ENCODE assay signal across 10 cellular contexts in genomic region chr5:138408023-138408422, GRCh38. TPM values are rescaled to one million over a fixed set of nuclear protein-coding genes. Genes with fewer than 3 reads are reported as not detected.
A peak's percentile ranks its signal among the peaks of the same experiment; 100 is the strongest.
DNase-seq lines count a peak whose midpoint lies in the region; ATAC-seq and TF ChIP-seq lines count a peak whose summit lies in the region.
"Had no signal": no experiment of that assay in that cellular context is flagged by ENCODE, and none has a peak within 500 bp of the region (broad histone marks: within the 10 kb centered on the region; RNA-seq: fewer than 3 reads in every experiment).

No MANE protein-coding gene starts in this region.

- H3T11ph ChIP-seq in H9 (ENCODE audit: low read length) = no peak overlapping the region

- H4K8ac ChIP-seq in H9 (replicated peaks; ENCODE audit: insufficient read length, low read depth, low read length) = no peak overlapping the region

- no peak overlapping the region for H3K23ac ChIP-seq in H9 (ENCODE audit: insufficient read length, low read depth, low read length)

- no peaks in the 10 kb centered on the region for H3K4me1 ChIP-seq in naive thymus-derived CD4-positive, alpha-beta T cell (ENCODE audit: control insufficient read depth in 2 of 2, insufficient read depth in 2 of 2, low read length in 2 of 2)
- H3K4me1 ChIP-seq in H9 (ENCODE audit: insufficient read depth, low read length) = no peaks in the 10 kb centered on the region

- peak; percentile 74 for ATAC-seq in GM18520 (IDR thresholded peaks at IDR 0.05; ENCODE audit: unreplicated experiment)
- peak; percentile 47 for ATAC-seq in HG02623 (IDR thresholded peaks at IDR 0.05; ENCODE audit: unreplicated experiment)
- peak; percentile 26 for ATAC-seq in naive thymus-derived CD4-positive, alpha-beta T cell
- ATAC-seq: Right ventricle myocardium inferior had no signal

- no peak overlapping the region for H2BK12ac ChIP-seq in H9 (ENCODE audit: insufficient read length, low read depth, low read length)

- no peaks in the 10 kb centered on the region for H3K9me3 ChIP-seq in naive thymus-derived CD4-positive, alpha-beta T cell (ENCODE audit: control insufficient read depth in 2 of 3, low read length in 3 of 3)
- H3K9me3 ChIP-seq in H9 (ENCODE audit: control insufficient read depth, low read depth, low read length) = no peaks in the 10 kb centered on the region

- no peak for TF ChIP-seq CTCF in CD14-positive monocyte (IDR thresholded peaks at IDR 0.05)
- TF ChIP-seq CTCF in H9 (conservative IDR thresholded peaks at IDR 0.05) = no peak

- H2BK5ac ChIP-seq in H9 (ENCODE audit: insufficient read length, low read length) = no peak overlapping the region

- peak overlapping the region in 4 of 9 donors; percentile 0 to 43 (median 23) for H3K27ac Mint-ChIP-seq in naive thymus-derived CD4-positive, alpha-beta T cell
- H3K27ac Mint-ChIP-seq in CD14-positive monocyte = peak overlapping the region in 2 of 7 donors; percentile 14 to 53
- H3K27ac Mint-ChIP-seq in H9 = no peak overlapping the region; a peak in 1 of 7 replicates

- no peaks in the 10 kb centered on the region for H3K79me2 ChIP-seq in H9 (ENCODE audit: insufficient read depth, low read length)

- intact Hi-C loops in naive thymus-derived CD4-positive, alpha-beta T cell (cut with micrococcal nuclease) = loop anchor here in 1 of 2 donors (5.0 kb wide), 1 partner anchor 56 kb away; the partner anchor contains the start of gene KDM3B
- intact Hi-C loops in CD14-positive monocyte (cut with micrococcal nuclease) = no loop called here

- H3K4me3 Mint-ChIP-seq in naive thymus-derived CD4-positive, alpha-beta T cell = no peak overlapping the region
- no peak overlapping the region for H3K4me3 Mint-ChIP-seq in CD14-positive monocyte
- H3K4me3 Mint-ChIP-seq in H9 = no peak overlapping the region

- no peak overlapping the region for H3K18ac ChIP-seq in H9 (ENCODE audit: insufficient read length, low read depth, low read length)

- H3K36me3 Mint-ChIP-seq in naive thymus-derived CD4-positive, alpha-beta T cell = peaks cover 13 to 46% (median 27%) of the 10 kb centered on the region in 5 donors
- H3K36me3 Mint-ChIP-seq in CD14-positive monocyte (peaks cover 58 to 85% of the 10 kb centered on the region in 2 donors), H9 (ENCODE audit: insufficient read depth in 1 of 3, low read depth in 3 of 3) (peaks cover 45 to 73% (median 66%) of the 10 kb centered on the region in 3 experiments)

- no peaks in the 10 kb centered on the region for H3K23me2 ChIP-seq in H9 (ENCODE audit: insufficient read length, low read depth, low read length, poor library complexity, severe bottlenecking)

- H3K27me3 ChIP-seq in naive thymus-derived CD4-positive, alpha-beta T cell (ENCODE audit: control insufficient read depth in 2 of 2, insufficient read depth in 2 of 2, low read length in 2 of 2) = no peaks in the 10 kb centered on the region
- no peaks in the 10 kb centered on the region for H3K27me3 ChIP-seq in H9 (ENCODE audit: insufficient read depth, low read length)

- no peak overlapping the region for H3K4ac ChIP-seq in H9 (ENCODE audit: low read depth, low read length)

- in situ Hi-C loops in KBM-7 (cut with MboI; ENCODE audit: low pct_unique_long_range_greater_than_20kb, low sequenced_read_pairs) = no loop called here

- no peak overlapping the region for H3K4me2 ChIP-seq in H9 (ENCODE audit: insufficient read depth, insufficient read length, low read length)

- WGBS in H9 (ENCODE audit: extremely low coverage, insufficient read length, low lambda C conversion rate) = no CpG with 5 or more reads among the region's 5 CpGs

- DNase-seq in RPMI7951 (ENCODE audit: low read depth) (peak; percentile 16), CD14-positive monocyte (ENCODE audit: low spot score) (no peak), H9 (no peak), KBM-7 (no peak), activated gamma-delta T cell (lab: John Stamatoyannopoulos, UW) (no peak)
- DNase-seq in naive thymus-derived CD4-positive, alpha-beta T cell = no peak
- DNase-seq: caudate nucleus had no signal

- H3K4me3 ChIP-seq in naive thymus-derived CD4-positive, alpha-beta T cell (ENCODE audit: low read length) = no peak overlapping the region

- POLR2A ChIA-PET in naive thymus-derived CD4-positive, alpha-beta T cell (lab: Charles Lee) = no interaction called here

- H2AFZ ChIP-seq in H9 (ENCODE audit: low read length) = no peak overlapping the region

- H3K27me3 Mint-ChIP-seq in naive thymus-derived CD4-positive, alpha-beta T cell = no peaks in the 10 kb centered on the region
- H3K27me3 Mint-ChIP-seq in CD14-positive monocyte (ENCODE audit: low read depth in 3 of 3) = peaks cover 0 to 2% (median 0%) of the 10 kb centered on the region in 3 donors
- no peaks in the 10 kb centered on the region for H3K27me3 Mint-ChIP-seq in H9 (ENCODE audit: low read depth)

- H3K36me3 ChIP-seq in naive thymus-derived CD4-positive, alpha-beta T cell (ENCODE audit: control insufficient read depth in 2 of 3, insufficient read depth in 3 of 3, low read length in 3 of 3) = peaks cover 0 to 36% (median 5%) of the 10 kb centered on the region in 3 experiments

- H3K4me1 Mint-ChIP-seq in naive thymus-derived CD4-positive, alpha-beta T cell = peaks cover 0 to 15% (median 0%) of the 10 kb centered on the region in 7 donors
- no peaks in the 10 kb centered on the region for H3K4me1 Mint-ChIP-seq in CD14-positive monocyte
- H3K4me1 Mint-ChIP-seq in H9 = no peaks in the 10 kb centered on the region

- no peaks in the 10 kb centered on the region for H4K20me1 ChIP-seq in H9 (ENCODE audit: control insufficient read depth, insufficient read depth, insufficient read length)

- H4K5ac ChIP-seq in H9 (ENCODE audit: insufficient read length, low read depth, low read length) = no peak overlapping the region

- CTCF ChIA-PET in naive thymus-derived CD4-positive, alpha-beta T cell (lab: Charles Lee) = no interaction called here

- peaks cover 0 to 2% (median 0%) of the 10 kb centered on the region in 11 donors for H3K9me3 Mint-ChIP-seq in naive thymus-derived CD4-positive, alpha-beta T cell
- H3K9me3 Mint-ChIP-seq in CD14-positive monocyte (peaks cover 0 to 4% (median 0%) of the 10 kb centered on the region in 7 donors), H9 (peaks cover 14 to 17% of the 10 kb centered on the region in 2 experiments)

- H3K79me1 ChIP-seq in H9 (ENCODE audit: insufficient read depth, low read depth, low read length, poor library complexity, severe bottlenecking) = no peaks in the 10 kb centered on the region

- no peak overlapping the region for H4K91ac ChIP-seq in H9 (ENCODE audit: insufficient read length, low read depth, low read length)

- H2AK5ac ChIP-seq in H9 (ENCODE audit: insufficient read length, low read length) = no peak overlapping the region

- no peak overlapping the region for H2BK20ac ChIP-seq in H9 (ENCODE audit: low read depth, low read length, poor library complexity, severe bottlenecking)

- no peak overlapping the region for H2BK120ac ChIP-seq in H9 (ENCODE audit: low read depth, low read length, poor library complexity, severe bottlenecking)

- H3K14ac ChIP-seq in H9 (ENCODE audit: insufficient read depth, low read length) = no peak overlapping the region

- H3K27ac ChIP-seq in naive thymus-derived CD4-positive, alpha-beta T cell (ENCODE audit: low read depth, low read length) = no peak overlapping the region
- no peak overlapping the region for H3K27ac ChIP-seq in H9 (ENCODE audit: insufficient read length, low read depth, low read length)

- no peak overlapping the region for H2BK15ac ChIP-seq in H9 (ENCODE audit: low read depth, low read length)

- no peak overlapping the region for H3K56ac ChIP-seq in H9 (ENCODE audit: insufficient read length, low read depth, low read length)

- no peak overlapping the region for H3K9ac ChIP-seq in H9 (ENCODE audit: extremely low read depth, insufficient read length, low read length)

RNA-seq across cellular contexts. Expression of gene REEP2, which starts 30.8 kb away (rescaled TPM):
- 5.5 and 10.3 TPM in 2 replicates for total RNA-seq in RPMI7951 (2014; rRNA removed; shearing (Covaris generic))
- total RNA-seq in naive thymus-derived CD4-positive, alpha-beta T cell = 1 to 10 TPM in 1 of 5 experiments, under 1 TPM in 1, not detected in 3; 0.94 to 1.2 TPM
- polyA plus RNA-seq in naive thymus-derived CD4-positive, alpha-beta T cell = not detected
- polyA plus RNA-seq in CD14-positive monocyte = not detected
- 44.3 and 49.0 TPM in 2 replicates for total RNA-seq in H9 (2021)

RNA-seq across cellular contexts. Expression of gene KDM3B, which starts 55.5 kb away (rescaled TPM):
- total RNA-seq in RPMI7951 (2014; rRNA removed; shearing (Covaris generic)) = 20.7 and 24.0 TPM in 2 replicates
- total RNA-seq in naive thymus-derived CD4-positive, alpha-beta T cell = 10 to 100 TPM; 67.7 to 90.2 (median 82.8) TPM
- 10 to 100 TPM; 12.8 to 15.1 TPM for polyA plus RNA-seq in naive thymus-derived CD4-positive, alpha-beta T cell
- 10 to 100 TPM; 11.7 to 17.4 TPM for polyA plus RNA-seq in CD14-positive monocyte
- total RNA-seq in H9 (2021) = 77.8 and 89.2 TPM in 2 replicates

RNA-seq across cellular contexts. Expression of gene EGR1, which starts 57.3 kb away (rescaled TPM):
- total RNA-seq in RPMI7951 (2014; rRNA removed; shearing (Covaris generic)) = 1.1 and 1.7 TPM in 2 replicates
- total RNA-seq in naive thymus-derived CD4-positive, alpha-beta T cell = 10 to 100 TPM in 3 of 5 experiments, under 1 TPM in 2; 0.57 to 68.6 (median 12.8) TPM
- under 1 TPM in 1 of 2 donors, not detected in 1; 0.14 TPM for polyA plus RNA-seq in naive thymus-derived CD4-positive, alpha-beta T cell
- polyA plus RNA-seq in CD14-positive monocyte = 100 to 1,000 TPM in 1 of 2 donors, 1 to 10 TPM in 1; 8.4 to 105 TPM
- total RNA-seq in H9 (2021) = 76.6 and 83.3 TPM in 2 replicates
